9 cellular contexts compared by ENCODE assay signal in the genomic region with DNA sequence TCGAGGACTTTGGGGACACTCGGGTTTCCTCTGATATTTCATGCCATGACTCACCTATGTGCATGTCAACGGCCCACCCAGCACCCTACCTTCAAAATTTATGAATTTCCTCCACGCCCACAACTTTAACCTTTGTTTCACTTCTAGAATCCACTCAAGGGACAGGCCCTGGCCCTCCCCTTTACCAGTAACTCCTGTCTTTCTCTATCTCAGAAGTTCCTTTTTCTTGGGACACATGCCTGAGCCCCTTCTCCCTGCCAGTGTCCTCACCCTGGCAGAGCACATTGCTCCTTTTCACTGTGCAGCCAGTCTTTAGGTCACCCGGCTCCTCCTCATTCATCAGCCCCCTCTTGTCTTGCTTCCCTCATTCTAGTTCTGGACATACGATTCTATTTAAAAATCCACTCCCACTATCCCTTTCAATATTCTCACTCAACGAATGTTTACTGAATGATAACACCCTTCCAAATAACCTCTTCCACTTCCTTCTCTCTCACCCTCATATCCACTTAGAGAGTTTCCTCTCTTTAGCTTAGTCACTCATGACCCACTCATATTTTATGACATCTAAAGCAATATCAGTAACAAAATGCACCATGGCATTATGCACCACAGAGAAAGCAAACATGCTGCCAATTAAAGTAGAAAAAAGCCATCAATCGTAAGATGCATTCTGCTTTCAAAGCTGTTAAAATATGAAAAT.
A peak's percentile ranks its signal among the peaks of the same experiment; 100 is the strongest.
DNase-seq lines count a peak whose midpoint lies in the region; ATAC-seq, FAIRE-seq and TF ChIP-seq lines count a peak whose summit lies in the region.
"Had no signal": no experiment of that assay in that cellular context is flagged by ENCODE, and none has a peak within 500 bp of the region (broad histone marks: within the 10 kb centered on the region; RNA-seq: fewer than 3 reads in every experiment).

No MANE protein-coding gene starts in this region.

- TF ChIP-seq CTCF in vagina (IDR thresholded peaks at IDR 0.05), result no peak

- intact Hi-C loops in vagina (cut with DNase I), result no loop called here

- peak overlapping the region; percentile 51 for H3K27ac ChIP-seq in vagina

- ATAC-seq in HG03457 (IDR thresholded peaks at IDR 0.05; ENCODE audit: unreplicated experiment), result peak; percentile 65

- peaks cover 37% of the 10 kb centered on the region for H3K4me1 ChIP-seq in vagina

- H3K36me3 ChIP-seq in vagina, result no peaks in the 10 kb centered on the region

- FAIRE-seq in colon (lab: Jason Lieb, UNC) (peak; percentile 72), GM19239 (lab: Jason Lieb, UNC) (no peak), urothelium cell line (lab: Jason Lieb, UNC) (no peak)

- no peak for TF ChIP-seq POLR2A in vagina (IDR thresholded peaks at IDR 0.05)

- no peak overlapping the region for H3K4me3 ChIP-seq in vagina

- H3K9me3 ChIP-seq in vagina, result no peaks in the 10 kb centered on the region

- peak; percentile 29 for DNase-seq in stimulated activated CD4-positive, alpha-beta T cell treated with anti-CD3 and anti-CD28 coated beads, Interleukin-1b, Interleukin-23, amount 100 ng/mL, for 48 hours
- no peak for DNase-seq in stimulated activated CD4-positive, alpha-beta T cell treated with anti-CD3 and anti-CD28 coated beads, Interleukin-4, amount 100 ng/mL, for 1 hour
- DNase-seq in vagina (ENCODE audit: extremely low spot score in 2 of 2) (no peak), GM19239 (ENCODE audit: insufficient read length, low spot score) (no peak), NK-92 (lab: John Stamatoyannopoulos, UW; ENCODE audit: unreplicated experiment) (no peak), urothelium cell line (ENCODE audit: low spot score) (no peak)
- DNase-seq: head of caudate nucleus had no signal

- no peaks in the 10 kb centered on the region for H3K27me3 ChIP-seq in vagina
